In genomic region chr6:150167479-150167873, GRCh38 we compare ENCODE assay signal across 18 cellular contexts. TPM values are rescaled to one million over a fixed set of nuclear protein-coding genes. Genes with fewer than 3 reads are reported as not detected.
DNase-seq lines count a peak whose midpoint lies in the region; TF ChIP-seq lines count a peak whose summit lies in the region.
"Had no signal": no experiment of that assay in that cellular context is flagged by ENCODE, and none has a peak within 500 bp of the region (broad histone marks: within the 10 kb centered on the region; RNA-seq: fewer than 3 reads in every experiment).

No MANE protein-coding gene starts in this region.

- no peaks in the 10 kb centered on the region for H4K20me1 ChIP-seq in osteoblast (ENCODE audit: insufficient read depth, low read length)

- DNase-seq in NB4 (ENCODE audit: low read depth) = peak; percentile 47
- DNase-seq in epithelial cell of proximal tubule (ENCODE audit: low read depth) = no peak
- DNase-seq in osteoblast (ENCODE audit: insufficient read length, low spot score, missing footprints) = no peak
- no peak for DNase-seq in hippocampal formation (lab: John Stamatoyannopoulos, UW)
- no peak for DNase-seq in NCI-H526 (lab: John Stamatoyannopoulos, UW)
- no peak for DNase-seq in DMS79 treated with DMSO at 0.1 percent for 48 hours (lab: John Stamatoyannopoulos, UW)
- DNase-seq: activated CD4-positive, alpha-beta T cell treated with anti-CD3 and anti-CD28 coated beads, Interleukin-2, amount 10 ng/mL, durations not matched to agents 7 days and 5 days; activated gamma-delta T cell; dorsolateral prefrontal cortex; left lung; NCI-H146; NCI-H345; SHP77; T-helper 1 cell had no signal

- no peak overlapping the region for H3K27ac ChIP-seq in osteoblast (ENCODE audit: low read depth, low read length)
- H3K27ac ChIP-seq: dorsolateral prefrontal cortex, epithelial cell of prostate, left lung had no signal

- peak overlapping the region; percentile 46 for H2AFZ ChIP-seq in osteoblast (ENCODE audit: low read length)

- TF ChIP-seq CTCF in NB4 (IDR thresholded peaks at IDR 0.05; ENCODE audit: low read depth, low read length) = no peak
- TF ChIP-seq CTCF in epithelial cell of proximal tubule (conservative IDR thresholded peaks at IDR 0.05; ENCODE audit: low read depth, low read length) = no peak
- no peak for TF ChIP-seq CTCF in osteoblast (IDR thresholded peaks at IDR 0.05; ENCODE audit: extremely low read depth, low read depth, low read length)

- peak overlapping the region; percentile 18; the same call in 1 of the 2 replicates for H3K9ac ChIP-seq in ES-I3 (ENCODE audit: low read depth, low read length)

- H3K36me3 ChIP-seq in ES-I3 (ENCODE audit: insufficient read depth, low read length) = no peaks in the 10 kb centered on the region
- no peaks in the 10 kb centered on the region for H3K36me3 ChIP-seq in osteoblast (ENCODE audit: insufficient read depth, low read length)
- H3K36me3 ChIP-seq: left lung had no signal

- no peaks in the 10 kb centered on the region for H3K79me2 ChIP-seq in osteoblast (ENCODE audit: insufficient read depth, low read length)

- TF ChIP-seq POLR2A in NB4 (IDR thresholded peaks at IDR 0.05; ENCODE audit: extremely low read depth, insufficient read length) = no peak

- H3K4me3 ChIP-seq in NB4 (ENCODE audit: low read depth, low read length) (no peak overlapping the region), epithelial cell of proximal tubule (ENCODE audit: low read depth, low read length) (peak overlapping the region; percentile 50), osteoblast (ENCODE audit: insufficient read depth, low read length) (no peak overlapping the region)
- H3K4me3 ChIP-seq: dorsolateral prefrontal cortex, left lung had no signal

- H3K9me3 ChIP-seq in ES-I3 (ENCODE audit: control insufficient read depth, insufficient read depth, low read length) (no peaks in the 10 kb centered on the region), osteoblast (ENCODE audit: low read depth, low read length) (no peaks in the 10 kb centered on the region)
- H3K9me3 ChIP-seq: left lung had no signal

- H3K4me1 ChIP-seq in ES-I3 (ENCODE audit: insufficient read depth, low read length) = no peaks in the 10 kb centered on the region
- peaks cover 8% of the 10 kb centered on the region for H3K4me1 ChIP-seq in osteoblast (ENCODE audit: insufficient read depth, low read length)
- H3K4me1 ChIP-seq: left lung had no signal

- no peak overlapping the region for H3K4me2 ChIP-seq in osteoblast (ENCODE audit: insufficient read depth, low read length)

- H3K27me3 ChIP-seq in osteoblast (ENCODE audit: insufficient read depth, low read length) = no peaks in the 10 kb centered on the region
- H3K27me3 ChIP-seq: dorsolateral prefrontal cortex, left lung had no signal

RNA-seq across cellular contexts. Expression of gene PPP1R14C, which starts 24.6 kb away (rescaled TPM):
- 26.3 and 27.0 TPM in 2 replicates for total RNA-seq in epithelial cell of proximal tubule
- 3.6 and 3.8 TPM in 2 replicates for total RNA-seq in osteoblast
- total RNA-seq: activated CD4-positive, alpha-beta T cell treated with anti-CD3 and anti-CD28 coated beads, Interleukin-2, amount 10 ng/mL, durations not matched to agents 7 days and 5 days; G401; LHCN-M2 had no signal
